25 cellular contexts compared by ENCODE assay signal in the genomic region with DNA sequence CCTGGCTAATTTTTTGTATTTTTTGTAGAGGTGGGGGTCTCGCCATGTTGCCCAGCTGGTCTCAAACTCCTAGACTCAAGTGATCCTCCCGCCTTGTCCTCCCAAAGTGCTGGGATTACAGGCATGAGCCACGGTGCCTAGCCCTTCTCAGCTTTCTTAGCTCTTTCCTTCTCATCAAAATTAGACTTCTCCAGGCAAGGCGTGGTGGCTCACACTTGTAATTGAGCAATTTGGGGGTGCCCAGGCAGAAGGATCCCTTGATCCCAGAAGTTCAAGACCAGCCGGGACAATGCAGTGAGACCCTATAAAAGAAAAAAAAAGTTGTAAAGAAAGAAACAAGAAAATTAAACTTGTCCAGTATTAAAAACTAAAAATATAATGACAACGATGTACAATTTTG.
DNase-seq lines count a peak whose midpoint lies in the region; ATAC-seq and TF ChIP-seq lines count a peak whose summit lies in the region.
"Had no signal": no experiment of that assay in that cellular context is flagged by ENCODE, and none has a peak within 500 bp of the region (broad histone marks: within the 10 kb centered on the region; RNA-seq: fewer than 3 reads in every experiment).

No MANE protein-coding gene starts in this region.

- H3K36me3 Mint-ChIP-seq in glutamatergic neuron (ENCODE audit: unreplicated experiment), result no peaks in the 10 kb centered on the region

- TF ChIP-seq CTCF in HEK293 (tag by site-specific recombination; IDR thresholded peaks at IDR 0.05), result no peak
- TF ChIP-seq CTCF in ascending aorta (IDR thresholded peaks at IDR 0.05), result no peak
- TF ChIP-seq CTCF in glutamatergic neuron (IDR thresholded peaks at IDR 0.05; ENCODE audit: partially characterized antibody, unreplicated experiment), result no peak

- peak overlapping the region; percentile 68 for H3K9ac ChIP-seq in skeletal muscle satellite cell (ENCODE audit: low read depth, low read length)
- H3K9ac ChIP-seq: KMS-11 had no signal

- CTCF ChIA-PET in HEK293 (lab: Yijun Ruan, JAX), result interaction anchor here (0.6 to 1.9 kb wide), 2 partner anchors 26 to 121 kb away, joined by 4 to 10 read pairs; no protein-coding TSS in a partner anchor

- H3K4me1 Mint-ChIP-seq in glutamatergic neuron (ENCODE audit: low read depth, unreplicated experiment), result peaks cover 2% of the 10 kb centered on the region

- peaks cover 3% of the 10 kb centered on the region for H3K9me3 Mint-ChIP-seq in glutamatergic neuron (ENCODE audit: unreplicated experiment)
- H3K9me3 Mint-ChIP-seq: activated T-cell treated with anti-CD3 and anti-CD28 coated beads, Interleukin-2, amount 50 U/mL, for 4 hours; dendritic cell treated with granulocyte-macrophage colony-stimulating factor and Interleukin-4, amounts not matched to agents 40 ng/mL and 50 ng/mL, for 4 days; immature natural killer cell had no signal

- no peak overlapping the region for H3K4me3 Mint-ChIP-seq in glutamatergic neuron (ENCODE audit: unreplicated experiment)
- H3K4me3 Mint-ChIP-seq: activated T-cell treated with anti-CD3 and anti-CD28 coated beads, Interleukin-2, amount 50 U/mL, for 4 hours; dendritic cell treated with granulocyte-macrophage colony-stimulating factor and Interleukin-4, amounts not matched to agents 40 ng/mL and 50 ng/mL, for 4 days; immature natural killer cell had no signal

- 86 to 100% methylated on average over 3 of the region's 6 CpGs for WGBS in mesodermal cell (ENCODE audit: insufficient coverage in 2 of 2), 2 experiments

- no peak overlapping the region for H3K4me3 ChIP-seq in HEK293 (ENCODE audit: low read depth, low read length)
- H3K4me3 ChIP-seq in ascending aorta, result no peak overlapping the region
- no peak overlapping the region for H3K4me3 ChIP-seq in mesodermal cell (ENCODE audit: extremely low read depth, insufficient read depth, low read length, poor library complexity, severe bottlenecking)
- no peak overlapping the region for H3K4me3 ChIP-seq in skeletal muscle satellite cell (ENCODE audit: low read length)
- H3K4me3 ChIP-seq: heart right ventricle, left lung, skin epidermis had no signal

- POLR2A ChIA-PET in HEK293 (lab: Yijun Ruan, JAX), result interaction anchor here (0.6 kb wide), 2 partner anchors 12 to 302 kb away, joined by 3 to 5 read pairs; no protein-coding TSS in a partner anchor

- H3K9me3 ChIP-seq in HEK293 (ENCODE audit: control insufficient read depth, insufficient read depth, low read depth, low read length) (no peaks in the 10 kb centered on the region), ascending aorta (no peaks in the 10 kb centered on the region), mesodermal cell (ENCODE audit: control insufficient read depth, low read length) (no peaks in the 10 kb centered on the region), skeletal muscle satellite cell (replicated peaks; ENCODE audit: low read length) (no peaks in the 10 kb centered on the region)
- H3K9me3 ChIP-seq: heart right ventricle, left lung, SK-N-SH had no signal

- intact Hi-C loops in ascending aorta (cut with DNase I), result loop anchor here (2.0 to 5.0 kb wide), 5 partner anchors 42 to 111 kb away; partner anchors contain the start of gene ERRFI1

- H3K27ac Mint-ChIP-seq in glutamatergic neuron (ENCODE audit: unreplicated experiment), result no peak overlapping the region
- H3K27ac Mint-ChIP-seq: dendritic cell treated with granulocyte-macrophage colony-stimulating factor and Interleukin-4, amounts not matched to agents 40 ng/mL and 50 ng/mL, for 4 days; immature natural killer cell had no signal

- no peaks in the 10 kb centered on the region for H3K27me3 ChIP-seq in ascending aorta
- no peaks in the 10 kb centered on the region for H3K27me3 ChIP-seq in skeletal muscle satellite cell (ENCODE audit: control insufficient read depth, insufficient read depth, low read length)

- DNase-seq in ascending aorta (ENCODE audit: low spot score in 2 of 2), result no peak
- no peak for DNase-seq in glutamatergic neuron
- no peak for DNase-seq in SKM-1 treated with dmso at 0.1 percent for 144 hours (lab: John Stamatoyannopoulos, UW; ENCODE audit: unreplicated experiment)
- DNase-seq in NCI-H1436 (lab: John Stamatoyannopoulos, UW), result no peak
- DNase-seq: activated CD4-positive, alpha-beta T cell treated with anti-CD3 and anti-CD28 coated beads for 48 hours; activated naive CD4-positive, alpha-beta T cell treated with Interleukin-2 at 50 U/mL for 16 hours; activated T-cell treated with anti-CD3 and anti-CD28 coated beads, Interleukin-2, amount 50 U/mL, for 4 hours; amniotic stem cell; DND-41; heart right ventricle; immature natural killer cell; left lung; NCI-H2171 treated with DMSO at 0.1 percent for 48 hours; NCI-H526 treated with DMSO at 0.1 percent for 48 hours; RPMI8226; SK-N-SH; stimulated activated CD4-positive, alpha-beta T cell treated with anti-CD3 and anti-CD28 coated beads, Interleukin-1b, Interleukin-23, amount 100 ng/mL, for 48 hours; T-helper 2 cell had no signal

- H3K36me3 ChIP-seq in HEK293 (ENCODE audit: control insufficient read depth in 2 of 2, insufficient read depth in 1 of 2, low read length in 2 of 2) (no peaks in the 10 kb centered on the region), ascending aorta (no peaks in the 10 kb centered on the region), mesodermal cell (ENCODE audit: control insufficient read depth, insufficient read depth, low read length) (no peaks in the 10 kb centered on the region), skeletal muscle satellite cell (ENCODE audit: insufficient read depth, low read length) (no peaks in the 10 kb centered on the region)
- H3K36me3 ChIP-seq: heart right ventricle, left lung had no signal

- H3K4me1 ChIP-seq in HEK293 (ENCODE audit: control insufficient read depth, insufficient read depth, low read length), result peaks cover 6% of the 10 kb centered on the region
- H3K4me1 ChIP-seq in ascending aorta, result peaks cover 15 to 29% of the 10 kb centered on the region in 2 donors
- peaks cover 57% of the 10 kb centered on the region for H3K4me1 ChIP-seq in mesodermal cell (ENCODE audit: control insufficient read depth, insufficient read depth, low read length, poor library complexity, severe bottlenecking)
- H3K4me1 ChIP-seq in skeletal muscle satellite cell (ENCODE audit: control insufficient read depth, insufficient read depth, low read length), result peaks cover 58% of the 10 kb centered on the region

- H3K4me2 ChIP-seq in skeletal muscle satellite cell (ENCODE audit: low read length), result no peak overlapping the region
- H3K4me2 ChIP-seq: KMS-11 had no signal

- H3K27ac ChIP-seq in HEK293 (ENCODE audit: extremely low read depth, low read depth, low read length) (no peak overlapping the region), ascending aorta (peak overlapping the region; percentile 81 to 95), mesodermal cell (ENCODE audit: low read depth, low read length, severe bottlenecking) (peak overlapping the region; percentile 92)
- H3K27ac ChIP-seq: KMS-11, left lung had no signal

- ATAC-seq in GM21381 (IDR thresholded peaks at IDR 0.05; ENCODE audit: unreplicated experiment), result no peak
- ATAC-seq: activated T-cell treated with anti-CD3 and anti-CD28 coated beads, Interleukin-2, amount 50 U/mL, for 4 hours had no signal

- peaks cover 2% of the 10 kb centered on the region for H3K27me3 Mint-ChIP-seq in glutamatergic neuron (ENCODE audit: unreplicated experiment)

TF ChIP-seq in HEK293, 187 proteins besides CTCF, POLR2A, EP300 and RAD21:
- no peak for TF ChIP-seq ZNF366 (tag by site-specific recombination; conservative IDR thresholded peaks at IDR 0.05)
- TF ChIP-seq GLIS1 (tag by site-specific recombination; IDR thresholded peaks at IDR 0.05), result no peak
- TF ChIP-seq ZNF121 (tag by site-specific recombination; IDR thresholded peaks at IDR 0.05), result peak; percentile 75
